ENCODE assay signal across 8 cellular contexts in genomic region chr19:29666634-29667389, GRCh38. TPM values are rescaled to one million over a fixed set of nuclear protein-coding genes. Genes with fewer than 3 reads are reported as not detected.
A peak's percentile ranks its signal among the peaks of the same experiment; 100 is the strongest.
DNase-seq lines count a peak whose midpoint lies in the region; ATAC-seq, FAIRE-seq and TF ChIP-seq lines count a peak whose summit lies in the region.

No MANE protein-coding gene starts in this region.

- peak overlapping the region; percentile 68 to 79 for H3K9ac ChIP-seq in mucosa of rectum (ENCODE audit: low read depth in 1 of 2, low read length in 2 of 2)

- H3K4me3 Mint-ChIP-seq in T-helper 2 cell treated with Interferon-gamma antibody and Interleukin-4, amounts not matched to agents 5 μg/mL and 100 μg/mL, for 36 hours = peak overlapping the region; percentile 92

- no peaks in the 10 kb centered on the region for H3K27me3 Mint-ChIP-seq in T-helper 2 cell treated with Interferon-gamma antibody and Interleukin-4, amounts not matched to agents 5 μg/mL and 100 μg/mL, for 36 hours (ENCODE audit: low read depth)

- H3K9me3 Mint-ChIP-seq in T-helper 2 cell treated with Interferon-gamma antibody and Interleukin-4, amounts not matched to agents 5 μg/mL and 100 μg/mL, for 36 hours = no peaks in the 10 kb centered on the region

- peak overlapping the region; percentile 78 for H3K27ac Mint-ChIP-seq in T-helper 2 cell treated with Interferon-gamma antibody and Interleukin-4, amounts not matched to agents 5 μg/mL and 100 μg/mL, for 36 hours

- DNase-seq in GM19239 (ENCODE audit: insufficient read length, low spot score) = no peak
- no peak for DNase-seq in T-helper 2 cell treated with Interferon-gamma antibody and Interleukin-4, amounts not matched to agents 5 μg/mL and 100 μg/mL, for 36 hours (ENCODE audit: low spot score)
- DNase-seq in epithelial cell of esophagus (ENCODE audit: low read depth) = peak; percentile 43
- DNase-seq in D721Med (ENCODE audit: insufficient read length, low spot score) = no peak

- H3K36me3 ChIP-seq in mucosa of rectum (ENCODE audit: control insufficient read depth in 2 of 2, insufficient read depth in 2 of 2, low read length in 2 of 2) (no peaks in the 10 kb centered on the region), urinary bladder (ENCODE audit: insufficient read depth) (no peaks in the 10 kb centered on the region)

- peak overlapping the region; percentile 71 to 77 for H3K27ac ChIP-seq in mucosa of rectum (ENCODE audit: low read depth in 2 of 2, low read length in 2 of 2)
- peak overlapping the region; percentile 84 for H3K27ac ChIP-seq in urinary bladder (ENCODE audit: low read depth)

- FAIRE-seq in GM19239 (lab: Jason Lieb, UNC) (peak; percentile 48), D721Med (lab: Jason Lieb, UNC) (no peak)

- H3K4me1 ChIP-seq in mucosa of rectum (ENCODE audit: control insufficient read depth in 2 of 2, insufficient read depth in 2 of 2, low read length in 2 of 2) = peaks cover 22 to 26% of the 10 kb centered on the region in 2 donors
- no peaks in the 10 kb centered on the region for H3K4me1 ChIP-seq in urinary bladder (ENCODE audit: insufficient read depth)

- WGBS in urinary bladder = 12% methylated on average over 18 of the region's 18 CpGs

- peak overlapping the region; percentile 49 for H3K4me3 ChIP-seq in epithelial cell of esophagus (ENCODE audit: low read length)
- H3K4me3 ChIP-seq in mucosa of rectum (ENCODE audit: low read length in 2 of 2) = peak overlapping the region; percentile 70 to 72
- H3K4me3 ChIP-seq in urinary bladder (ENCODE audit: low read depth, low read length) = peak overlapping the region; percentile 84

- H3K36me3 Mint-ChIP-seq in T-helper 2 cell treated with Interferon-gamma antibody and Interleukin-4, amounts not matched to agents 5 μg/mL and 100 μg/mL, for 36 hours (ENCODE audit: low read depth) = peaks cover 39% of the 10 kb centered on the region

- H3K4me1 Mint-ChIP-seq in T-helper 2 cell treated with Interferon-gamma antibody and Interleukin-4, amounts not matched to agents 5 μg/mL and 100 μg/mL, for 36 hours (ENCODE audit: low read depth) = peaks cover 63% of the 10 kb centered on the region

- ATAC-seq in GM21367 (IDR thresholded peaks at IDR 0.05; ENCODE audit: unreplicated experiment) (no peak), GM19395 (IDR thresholded peaks at IDR 0.05; ENCODE audit: unreplicated experiment) (no peak)

- no peaks in the 10 kb centered on the region for H3K9me3 ChIP-seq in mucosa of rectum (ENCODE audit: control insufficient read depth in 2 of 2, low read length in 2 of 2)

- peaks cover 0 to 3% of the 10 kb centered on the region in 2 donors for H3K27me3 ChIP-seq in mucosa of rectum (ENCODE audit: control insufficient read depth in 2 of 2, insufficient read depth in 2 of 2, low read length in 2 of 2)

- TF ChIP-seq CTCF in epithelial cell of esophagus (IDR thresholded peaks at IDR 0.05; ENCODE audit: insufficient read depth, low read depth, low read length, missing control alignments) (no peak), D721Med (IDR thresholded peaks at IDR 0.05; ENCODE audit: insufficient read depth, missing control alignments) (no peak)

RNA-seq across cellular contexts. Expression of gene PLEKHF1, which starts 1.6 kb away (rescaled TPM):
- 13.4 TPM for total RNA-seq in urinary bladder
- 30.8 TPM for polyA plus RNA-seq in urinary bladder

RNA-seq across cellular contexts. Expression of gene C19orf12, which starts 48.2 kb away (rescaled TPM):
- total RNA-seq in urinary bladder = 20.8 TPM
- polyA plus RNA-seq in urinary bladder = 26.5 TPM
